11 cellular contexts compared by ENCODE assay signal in genomic region chr19:39078436-39079200, GRCh38. TPM values are rescaled to one million over a fixed set of nuclear protein-coding genes. Genes with fewer than 3 reads are reported as not detected.
DNase-seq lines count a peak whose midpoint lies in the region; ATAC-seq and TF ChIP-seq lines count a peak whose summit lies in the region.
"Had no signal": no experiment of that assay in that cellular context is flagged by ENCODE, and none has a peak within 500 bp of the region (broad histone marks: within the 10 kb centered on the region; RNA-seq: fewer than 3 reads in every experiment).

No MANE protein-coding gene starts in this region.

- peaks cover 57% of the 10 kb centered on the region for H3K4me1 Mint-ChIP-seq in Calu3 (ENCODE audit: low read depth, unreplicated experiment)

- peak overlapping the region; percentile 98 for H3K27ac ChIP-seq in epithelial cell of prostate

- no TSS peak for BruUV-seq in Calu3 (replicated peaks; lab: Mats Ljungman, UMichigan)

- H3K27ac Mint-ChIP-seq in Calu3 (ENCODE audit: unreplicated experiment), result peak overlapping the region; percentile 92
- H3K27ac Mint-ChIP-seq: activated naive CD8-positive, alpha-beta T cell had no signal

- CTCF ChIA-PET in Calu3 (lab: Charles Lee), result interaction anchor here (0.5 to 1.3 kb wide), 7 partner anchors 10 to 125 kb away, joined by 3 to 7 read pairs (median 4); partner anchors contain the start of gene FBXO17

- H3K36me3 Mint-ChIP-seq in Calu3 (ENCODE audit: insufficient read depth, unreplicated experiment), result peaks cover 45% of the 10 kb centered on the region

- no peak for ATAC-seq in Right ventricle myocardium superior (ENCODE audit: poor library complexity)
- ATAC-seq in HG03565 (IDR thresholded peaks at IDR 0.05; ENCODE audit: unreplicated experiment), result no peak

- no peaks in the 10 kb centered on the region for H3K9me3 Mint-ChIP-seq in Calu3 (ENCODE audit: low read depth, unreplicated experiment)

- H3K27me3 Mint-ChIP-seq in Calu3 (ENCODE audit: unreplicated experiment), result no peaks in the 10 kb centered on the region

- H3K4me3 Mint-ChIP-seq in Calu3 (ENCODE audit: low read depth, unreplicated experiment), result peak overlapping the region; percentile 7
- H3K4me3 Mint-ChIP-seq: activated naive CD8-positive, alpha-beta T cell had no signal

- no peak for TF ChIP-seq CTCF in Calu3 (IDR thresholded peaks at IDR 0.05; ENCODE audit: unreplicated experiment)

- intact Hi-C loops in Calu3 (cut with micrococcal nuclease; ENCODE audit: unreplicated experiment), result no loop called here
- intact Hi-C loops in Right ventricle myocardium superior (cut with DNase I), result no loop called here

- DNase-seq in Calu3, result peak; percentile 76
- DNase-seq in RPMI7951 (ENCODE audit: low read depth), result peak; percentile 98
- DNase-seq in epithelial cell of prostate (ENCODE audit: low read depth, low spot score), result peak; percentile 93
- peak; percentile 6 for DNase-seq in occipital lobe (lab: John Stamatoyannopoulos, UW)
- no peak for DNase-seq in Right ventricle myocardium superior
- no peak for DNase-seq in NCI-H187 treated with DMSO at 0.1 percent for 48 hours (lab: John Stamatoyannopoulos, UW)
- no peak for DNase-seq in activated CD8-positive, alpha-beta memory T cell treated with anti-CD3 and anti-CD28 coated beads, Interleukin-2, amount 50 U/mL, for 48 hours
- DNase-seq: activated CD4-positive, CD25-positive, alpha-beta regulatory T cell had no signal

RNA-seq across cellular contexts. Expression of gene ACP7, which starts 5.5 kb away (rescaled TPM):
- total RNA-seq in Calu3 (2022) (6.6 and 9.5 TPM in 2 replicates), occipital lobe (not detected), Right ventricle myocardium superior (not detected)
- total RNA-seq in RPMI7951 (2014; rRNA removed; shearing (Covaris generic)), result 0.10 TPM in 1 of 2 replicates, not detected in the other
- total RNA-seq: omental fat pad had no signal

RNA-seq across cellular contexts. Expression of gene FBXO27, which starts 46.3 kb away (rescaled TPM):
- total RNA-seq in Calu3 (2022) (9.6 and 14.6 TPM in 2 replicates), occipital lobe (5.6 TPM), Right ventricle myocardium superior (13.0 TPM)
- total RNA-seq in RPMI7951 (2014; rRNA removed; shearing (Covaris generic)), result 0.10 TPM in 1 of 2 replicates, not detected in the other

RNA-seq across cellular contexts. Expression of gene PAK4, which starts 47.0 kb away (rescaled TPM):
- total RNA-seq in Calu3 (2022), result 75.7 and 89.2 TPM in 2 replicates
- 7.1 and 10.5 TPM in 2 replicates for total RNA-seq in RPMI7951 (2014; rRNA removed; shearing (Covaris generic))
- total RNA-seq in occipital lobe, result 1.9 TPM
- total RNA-seq in Right ventricle myocardium superior, result 14.0 TPM

Comparison
In these comparisons a context has a peak if more than half of its experiments do, and no peak if none do; other contexts are left out.
1. DNase-seq: peak in Calu3 (single experiment), RPMI7951 (single experiment), epithelial cell of prostate (single experiment) and occipital lobe (single experiment); none in Right ventricle myocardium superior (single experiment), NCI-H187 treated with DMSO at 0.1 percent for 48 hours (single experiment) and activated CD8-positive, alpha-beta memory T cell treated with anti-CD3 and anti-CD28 coated beads, Interleukin-2, amount 50 U/mL, for 48 hours (single experiment).